Comparison of ENCODE assay signal across 17 cellular contexts in genomic region chr15:89830622-89831021, GRCh38. TPM values are rescaled to one million over a fixed set of nuclear protein-coding genes. Genes with fewer than 3 reads are reported as not detected.
DNase-seq lines count a peak whose midpoint lies in the region; ATAC-seq, FAIRE-seq and TF ChIP-seq lines count a peak whose summit lies in the region.
"Had no signal": no experiment of that assay in that cellular context is flagged by ENCODE, and none has a peak within 500 bp of the region (broad histone marks: within the 10 kb centered on the region; RNA-seq: fewer than 3 reads in every experiment).

No MANE protein-coding gene starts in this region.

- intact Hi-C loops in Calu3 (cut with micrococcal nuclease; ENCODE audit: unreplicated experiment) (no loop called here), IMR-90 (cut with micrococcal nuclease) (no loop called here), K562 (cut with micrococcal nuclease) (no loop called here)

- no peaks in the 10 kb centered on the region for H3K79me2 ChIP-seq in K562 (ENCODE audit: control insufficient read depth, insufficient read depth, low read length)

- H3K4me3 Mint-ChIP-seq in Calu3 (ENCODE audit: low read depth, unreplicated experiment) = peak overlapping the region; percentile 33
- no peak overlapping the region for H3K4me3 Mint-ChIP-seq in nephron
- H3K4me3 Mint-ChIP-seq: CD8-positive, alpha-beta T cell had no signal

- CTCF ChIA-PET in Calu3 (lab: Charles Lee) (no interaction called here), IMR-90 (lab: Yijun Ruan, JAX) (no interaction called here), K562 (lab: Yijun Ruan, JAX; ENCODE audit: low intra/inter-chr PET ratio) (no interaction called here)

- dilution Hi-C loops in IMR-90 (cut with HindIII; ENCODE audit: low sequenced_read_pairs, unreplicated experiment) = no loop called here

- no peaks in the 10 kb centered on the region for H3K9me3 Mint-ChIP-seq in Calu3 (ENCODE audit: low read depth, unreplicated experiment)
- H3K9me3 Mint-ChIP-seq in nephron = no peaks in the 10 kb centered on the region
- H3K9me3 Mint-ChIP-seq: CD8-positive, alpha-beta T cell had no signal

- peaks cover 18% of the 10 kb centered on the region for H3K9me1 ChIP-seq in IMR-90 (ENCODE audit: insufficient read depth, low read length)
- no peaks in the 10 kb centered on the region for H3K9me1 ChIP-seq in K562 (ENCODE audit: control insufficient read depth, insufficient read depth, low read length)

- no peak overlapping the region for H3K23ac ChIP-seq in IMR-90 (ENCODE audit: low read depth, low read length)

- no peak overlapping the region for H4K91ac ChIP-seq in IMR-90 (ENCODE audit: insufficient read depth, low read depth, low read length)

- POLR2A ChIA-PET in IMR-90 (lab: Charles Lee; ENCODE audit: unreplicated experiment) (interaction anchor here (0.6 kb wide), 1 partner anchor 11 kb away, joined by 3 read pairs; no protein-coding TSS in a partner anchor), K562 (lab: Yijun Ruan, JAX) (no interaction called here)

- FAIRE-seq in K562 (lab: Jason Lieb, UNC) = no peak
- FAIRE-seq: A549, H54 had no signal

- H3K56ac ChIP-seq in IMR-90 (ENCODE audit: extremely low read depth, insufficient read depth, low read length) = no peak overlapping the region

- H3K4ac ChIP-seq in IMR-90 (ENCODE audit: low read depth, low read length) = no peak overlapping the region

- H2AK9ac ChIP-seq in IMR-90 (replicated peaks; ENCODE audit: low read depth, low read length, poor library complexity) = no peak overlapping the region

- H2BK120ac ChIP-seq in IMR-90 (ENCODE audit: low read depth, low read length) = no peak overlapping the region

- peak overlapping the region; percentile 17; the same call in 1 of the 2 replicates for H3K14ac ChIP-seq in IMR-90 (replicated peaks; ENCODE audit: low read depth, low read length)

- H3K27me3 Mint-ChIP-seq in Calu3 (ENCODE audit: unreplicated experiment) = no peaks in the 10 kb centered on the region
- peaks cover 3% of the 10 kb centered on the region for H3K27me3 Mint-ChIP-seq in nephron (ENCODE audit: low read depth)

- no peak overlapping the region for H3K18ac ChIP-seq in IMR-90 (ENCODE audit: low read depth, low read length)

- no peak overlapping the region for H4K8ac ChIP-seq in IMR-90 (ENCODE audit: low read depth in 2 of 2, low read length in 2 of 2)

- WGBS in IMR-90 (ENCODE audit: extremely low coverage in 2 of 2, insufficient read length in 1 of 2), 2 experiments = 86% methylated on average over 4 of the region's 12 CpGs; no CpG with 5 or more reads in 1 of the 2 experiments
- WGBS in K562 (ENCODE audit: insufficient coverage, low coverage, missing lambda C conversion rate) = 69% methylated on average over 12 of the region's 12 CpGs

- no peak for TF ChIP-seq CTCF in Calu3 (IDR thresholded peaks at IDR 0.05; ENCODE audit: unreplicated experiment)
- TF ChIP-seq CTCF in IMR-90 (conservative IDR thresholded peaks at IDR 0.05; ENCODE audit: low read depth, low read length) = no peak
- TF ChIP-seq CTCF in K562 (IDR thresholded peaks at IDR 0.05 in 2 of 3, conservative IDR thresholded peaks at IDR 0.05 in 1 of 3; ENCODE audit: insufficient read depth in 2 of 3, low read depth in 1 of 3, low read length in 3 of 3) = no peak
- TF ChIP-seq CTCF in nephron (IDR thresholded peaks at IDR 0.05; ENCODE audit: unreplicated experiment in 3 of 3) = no peak

- H3K9ac ChIP-seq in IMR-90 (ENCODE audit: low read depth, low read length) (no peak overlapping the region), K562 (ENCODE audit: insufficient read depth in 1 of 2, low read depth in 2 of 2, low read length in 2 of 2) (no peak overlapping the region)

- H2AK5ac ChIP-seq in IMR-90 (ENCODE audit: low read depth, low read length) = 0 out of 2 replicates have a peak overlapping the region, but pooled peaks have one; percentile 24

- TF ChIP-seq POLR2A in IMR-90 (IDR thresholded peaks at IDR 0.05; ENCODE audit: low read depth, low read length) = no peak
- TF ChIP-seq POLR2A in K562 (conservative IDR thresholded peaks at IDR 0.05) = no peak

- H4K5ac ChIP-seq in IMR-90 (ENCODE audit: low read depth, low read length) = no peak overlapping the region

- no peaks in the 10 kb centered on the region for H3K27me3 ChIP-seq in IMR-90 (ENCODE audit: control insufficient read depth, insufficient read depth, low read length)
- H3K27me3 ChIP-seq in K562 (ENCODE audit: control insufficient read depth in 2 of 2, insufficient read depth in 2 of 2, low read length in 2 of 2) = no peaks in the 10 kb centered on the region
- H3K27me3 ChIP-seq: BE2C had no signal

- H3K4me2 ChIP-seq in IMR-90 (ENCODE audit: low read depth, low read length) = no peak overlapping the region
- no peak overlapping the region for H3K4me2 ChIP-seq in K562 (ENCODE audit: insufficient read depth, low read length)
- H3K4me2 ChIP-seq: A549 had no signal

- in situ Hi-C loops in IMR-90 (cut with MboI; ENCODE audit: low sequenced_read_pairs) = no loop called here
- in situ Hi-C loops in K562 (cut with MboI) = no loop called here

- peaks cover 11% of the 10 kb centered on the region for H3K4me1 Mint-ChIP-seq in Calu3 (ENCODE audit: low read depth, unreplicated experiment)
- peaks cover 23% of the 10 kb centered on the region for H3K4me1 Mint-ChIP-seq in nephron

- H2BK20ac ChIP-seq in IMR-90 (ENCODE audit: low read depth, low read length) = no peak overlapping the region

- no peak for TF ChIP-seq EP300 in K562 (IDR thresholded peaks at IDR 0.05; ENCODE audit: low read length)

- H3K4me1 ChIP-seq in IMR-90 (ENCODE audit: control insufficient read depth, insufficient read depth, low read length) (peaks cover 17% of the 10 kb centered on the region), K562 (replicated peaks in 1 of 2; ENCODE audit: control insufficient read depth in 2 of 2, insufficient read depth in 2 of 2, low read length in 2 of 2) (peaks cover 5 to 12% of the 10 kb centered on the region in 2 experiments; a peak in 4 of 5 replicates)
- H3K4me1 ChIP-seq: BE2C had no signal

- H3K27ac ChIP-seq in IMR-90 (ENCODE audit: insufficient read depth, low read length) (no peak overlapping the region), K562 (ENCODE audit: extremely low read depth, low read depth, low read length) (no peak overlapping the region)
- H3K27ac ChIP-seq: C4-2B, HL-60 had no signal

- no TSS peak for BruUV-seq in Calu3 (replicated peaks; lab: Mats Ljungman, UMichigan)
- no TSS peak for BruUV-seq in IMR-90 (replicated peaks; lab: Mats Ljungman, UMichigan)
- no TSS peak for BruUV-seq in K562 (replicated peaks; lab: Mats Ljungman, UMichigan)

- H2BK15ac ChIP-seq in IMR-90 (ENCODE audit: low read depth, low read length) = no peak overlapping the region

- TF ChIP-seq RAD21 in IMR-90 (IDR thresholded peaks at IDR 0.05; ENCODE audit: low read length) (no peak), K562 (CRISPR knock-in tag; conservative IDR thresholded peaks at IDR 0.05 in 1 of 2, IDR thresholded peaks at IDR 0.05 in 1 of 2) (no peak)

- H4K20me1 ChIP-seq in IMR-90 (ENCODE audit: insufficient read depth, low read length) (no peaks in the 10 kb centered on the region), K562 (replicated peaks; ENCODE audit: control insufficient read depth, insufficient read depth, low read length) (no peaks in the 10 kb centered on the region)

- H2AFZ ChIP-seq in IMR-90 (replicated peaks; ENCODE audit: low read length, poor library complexity) (no peak overlapping the region), K562 (ENCODE audit: low read depth, low read length) (no peak overlapping the region)

- H2BK5ac ChIP-seq in IMR-90 (ENCODE audit: low read depth, low read length, poor library complexity, severe bottlenecking) = no peak overlapping the region

- DNase-seq in Calu3 (no peak), IMR-90 (no peak), K562 (ENCODE audit: extremely low read depth in 1 of 4, low spot score in 3 of 4) (no peak), NOMO-1 treated with DMSO at 0.1 percent for 48 hours (lab: John Stamatoyannopoulos, UW; ENCODE audit: unreplicated experiment) (no peak), NCI-H1092 (lab: John Stamatoyannopoulos, UW) (no peak)
- no peak for DNase-seq in activated CD4-positive, alpha-beta T cell treated with anti-CD3 and anti-CD28 coated beads, Interleukin-2, amount 50 U/mL, for 48 hours
- DNase-seq: BE2C; Caco-2; CD8-positive, alpha-beta T cell; DMS53; GF-D8 had no signal

- H3K36me3 Mint-ChIP-seq in Calu3 (ENCODE audit: insufficient read depth, unreplicated experiment) = peaks cover 18% of the 10 kb centered on the region
- peaks cover 35% of the 10 kb centered on the region for H3K36me3 Mint-ChIP-seq in nephron (ENCODE audit: low read depth)

- no peak overlapping the region for H3K4me3 ChIP-seq in IMR-90 (ENCODE audit: insufficient read depth, low read depth, low read length)
- H3K4me3 ChIP-seq in K562 = no peak overlapping the region
- H3K4me3 ChIP-seq: A549 had no signal

- no peaks in the 10 kb centered on the region for H3K9me3 ChIP-seq in IMR-90 (ENCODE audit: control insufficient read depth, insufficient read depth, low read length)
- H3K9me3 ChIP-seq in K562 (replicated peaks; ENCODE audit: control insufficient read depth, insufficient read depth, low read depth, low read length) = no peaks in the 10 kb centered on the region
- H3K9me3 ChIP-seq: A549, BE2C, Caco-2 had no signal

- ATAC-seq in IMR-90 (ENCODE audit: low read depth) = no peak
- ATAC-seq in K562 = no peak
- ATAC-seq: CD8-positive, alpha-beta T cell; HCT116 had no signal

- H3K27ac Mint-ChIP-seq in Calu3 (ENCODE audit: unreplicated experiment) (peak overlapping the region; percentile 35), nephron (peak overlapping the region; percentile 8 to 49 (median 8))
- H3K27ac Mint-ChIP-seq: CD8-positive, alpha-beta T cell had no signal

- H3K36me3 ChIP-seq in IMR-90 (ENCODE audit: control insufficient read depth, insufficient read depth, low read length) = peaks cover 19% of the 10 kb centered on the region
- H3K36me3 ChIP-seq in K562 (ENCODE audit: control insufficient read depth, insufficient read depth, low read length) = peaks cover 32% of the 10 kb centered on the region; the same call in 2 of the 3 replicates

- H3K79me1 ChIP-seq in IMR-90 (ENCODE audit: low read depth in 1 of 2, low read length in 2 of 2) = peaks cover 0 to 14% of the 10 kb centered on the region in 2 experiments; a peak in 2 of 4 replicates

RNA-seq across cellular contexts. Expression of gene ANPEP, which starts 16.0 kb away (rescaled TPM):
- total RNA-seq in Calu3 (2022) = 0.68 and 1.8 TPM in 2 replicates
- total RNA-seq in IMR-90 (2012; rRNA removed) = 8.4 and 8.6 TPM in 2 replicates
- 40.4 and 47.0 TPM in 2 replicates for polyA plus RNA-seq in IMR-90 (2012; rRNA removed)
- polyA plus RNA-seq in IMR-90 (2012; cell fraction: cytosol; rRNA removed) = 50.7 and 52.3 TPM in 2 replicates
- polyA plus RNA-seq in IMR-90 (2012; cell fraction: nucleus; rRNA removed; ENCODE audit: low replicate concordance) = 95.5 and 110 TPM in 2 replicates
- total RNA-seq in K562 (2011; cell fraction: chromatin; rRNA removed; ENCODE audit: low replicate concordance) = 2.9 and 3.1 TPM in 2 replicates
- 1.2 and 1.8 TPM in 2 replicates for total RNA-seq in K562 (2011; cell fraction: nucleolus; rRNA removed)
- total RNA-seq in K562 (2011; cell fraction: nucleoplasm; rRNA removed) = 1.5 and 2.5 TPM in 2 replicates
- total RNA-seq in K562 (2014; rRNA removed) = 1.0 and 1.8 TPM in 2 replicates
- total RNA-seq in K562 (2014; rRNA removed; fragmentation: Illumina TruSeq; extraction: Trizol) = 1.1 and 1.3 TPM in 2 replicates
- total RNA-seq in K562 (2015; rRNA removed; fragmentation: Illumina TruSeq; extraction: Trizol) = 2.5 and 2.6 TPM in 2 replicates
- total RNA-seq in K562 (2021) = 4.8 and 5.7 TPM in 2 replicates
- polyA plus RNA-seq in K562 (2011; rRNA removed) = 0.43 and 2.0 TPM in 2 replicates
- polyA plus RNA-seq in K562 (2011; cell fraction: cytosol; rRNA removed) = 0.63 and 1.5 TPM in 2 replicates
- polyA plus RNA-seq in K562 (2011; cell fraction: nucleus; rRNA removed) = 3.6 and 6.0 TPM in 2 replicates
- polyA plus RNA-seq in K562 (2012) = 6.6 and 17.5 TPM in 2 replicates
- polyA plus RNA-seq in K562 (2014; fragmentation: Illumina TruSeq; extraction: Trizol) = 4.0 and 4.2 TPM in 2 replicates
- under 1 TPM; 0.23 to 0.27 TPM for polyA plus RNA-seq in K562 (2014; fragmentation: Nextera tagmentation; extraction: Ambion mirVana)
- 4.7 and 8.9 TPM in 2 replicates for polyA plus RNA-seq in K562 (2014; rRNA removed)
- 0.30 and 0.67 TPM in 2 replicates for polyA minus RNA-seq in K562 (2011; rRNA and poly(A)+ RNA removed)
- 0.95 and 3.6 TPM in 2 replicates for polyA minus RNA-seq in K562 (2011; cell fraction: cytosol; rRNA and poly(A)+ RNA removed)
- 0.67 and 0.78 TPM in 2 replicates for polyA minus RNA-seq in K562 (2011; cell fraction: nucleus; rRNA and poly(A)+ RNA removed)

RNA-seq across cellular contexts. Expression of gene MESP2, which starts 54.5 kb away (rescaled TPM):
- total RNA-seq in Calu3 (2022) = not detected in 2 replicates
- total RNA-seq in IMR-90 (2012; rRNA removed) = 0.18 and 0.28 TPM in 2 replicates
- polyA plus RNA-seq in IMR-90 (2012; rRNA removed) = 0.32 and 0.34 TPM in 2 replicates
- polyA plus RNA-seq in IMR-90 (2012; cell fraction: cytosol; rRNA removed) = 0.26 and 0.43 TPM in 2 replicates
- polyA plus RNA-seq in IMR-90 (2012; cell fraction: nucleus; rRNA removed; ENCODE audit: low replicate concordance) = 0.13 and 0.34 TPM in 2 replicates
- total RNA-seq in K562 (2011; cell fraction: chromatin; rRNA removed; ENCODE audit: low replicate concordance) = not detected in 2 replicates
- not detected in 2 replicates for total RNA-seq in K562 (2011; cell fraction: nucleolus; rRNA removed)
- total RNA-seq in K562 (2011; cell fraction: nucleoplasm; rRNA removed) = not detected in 2 replicates
- 0.82 and 1.1 TPM in 2 replicates for total RNA-seq in K562 (2014; rRNA removed)
- total RNA-seq in K562 (2014; rRNA removed; fragmentation: Illumina TruSeq; extraction: Trizol) = 0.41 and 0.51 TPM in 2 replicates
- 0.29 and 0.45 TPM in 2 replicates for total RNA-seq in K562 (2015; rRNA removed; fragmentation: Illumina TruSeq; extraction: Trizol)
- total RNA-seq in K562 (2021) = 0.47 and 0.66 TPM in 2 replicates
- polyA plus RNA-seq in K562 (2011; rRNA removed) = 0.08 and 0.14 TPM in 2 replicates
- 0.18 and 0.22 TPM in 2 replicates for polyA plus RNA-seq in K562 (2011; cell fraction: cytosol; rRNA removed)
- 0.10 and 0.56 TPM in 2 replicates for polyA plus RNA-seq in K562 (2011; cell fraction: nucleus; rRNA removed)
- polyA plus RNA-seq in K562 (2012) = 0.39 and 0.48 TPM in 2 replicates
- polyA plus RNA-seq in K562 (2014; fragmentation: Illumina TruSeq; extraction: Trizol) = 0.55 and 0.70 TPM in 2 replicates
- polyA plus RNA-seq in K562 (2014; fragmentation: Nextera tagmentation; extraction: Ambion mirVana) = under 1 TPM; 0.11 to 0.13 TPM
- polyA plus RNA-seq in K562 (2014; rRNA removed) = 0.37 and 0.47 TPM in 2 replicates
- not detected in 2 replicates for polyA minus RNA-seq in K562 (2011; rRNA and poly(A)+ RNA removed)
- polyA minus RNA-seq in K562 (2011; cell fraction: cytosol; rRNA and poly(A)+ RNA removed) = not detected in 2 replicates
- not detected in 2 replicates for polyA minus RNA-seq in K562 (2011; cell fraction: nucleus; rRNA and poly(A)+ RNA removed)
- total RNA-seq: CD8-positive, alpha-beta T cell had no signal
